Comparison of ENCODE assay signal across 25 cellular contexts in the genomic region with DNA sequence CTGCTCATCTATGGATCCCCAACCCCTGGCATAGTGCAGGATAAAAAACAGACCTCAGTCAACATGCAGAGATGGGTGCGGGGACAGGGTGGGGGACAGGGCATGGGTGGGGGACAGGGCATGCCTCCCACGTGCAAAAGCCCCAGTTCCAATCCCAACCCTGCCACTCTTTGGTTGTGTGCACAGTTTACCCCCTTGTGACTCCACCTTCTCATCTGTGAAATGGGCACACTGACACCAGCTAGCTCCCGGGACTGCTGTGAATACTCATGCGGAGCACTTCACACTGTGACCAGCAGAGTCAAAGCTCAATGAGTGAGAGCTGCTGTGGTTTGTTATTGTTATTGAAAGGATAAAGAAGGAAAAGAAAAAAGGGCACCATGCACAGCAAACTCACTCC.
A peak's percentile ranks its signal among the peaks of the same experiment; 100 is the strongest.
DNase-seq lines count a peak whose midpoint lies in the region; ATAC-seq, FAIRE-seq and TF ChIP-seq lines count a peak whose summit lies in the region.
"Had no signal": no experiment of that assay in that cellular context is flagged by ENCODE, and none has a peak within 500 bp of the region (broad histone marks: within the 10 kb centered on the region; RNA-seq: fewer than 3 reads in every experiment).

No MANE protein-coding gene starts in this region.

- H3K9ac ChIP-seq in HepG2 (ENCODE audit: insufficient read depth, low read depth, low read length): no peak overlapping the region
- H3K9ac ChIP-seq: BLaER1 treated with 17β-estradiol and CSF1 and Interleukin-3, amounts not matched to agents 10 nM and 100 nM had no signal

- DNase-seq in T-helper 1 cell: no peak
- DNase-seq in HepG2 (ENCODE audit: low spot score): no peak
- no peak for DNase-seq in right lobe of liver
- DNase-seq in activated naive CD8-positive, alpha-beta T cell treated with anti-CD3 and anti-CD28 coated beads for 36 hours: no peak
- DNase-seq in islet precursor cell: peak; percentile 26
- no peak for DNase-seq in sciatic nerve (ENCODE audit: low spot score)
- no peak for DNase-seq in AML-193 (lab: John Stamatoyannopoulos, UW)
- DNase-seq: ACHN; CD4-positive, alpha-beta memory T cell; DMS 273 treated with DMSO at 0.1 percent for 48 hours; DMS79 treated with DMSO at 0.1 percent for 48 hours; H7; MM.1S; NCI-H1048; NCI-H1417 treated with DMSO at 0.1 percent for 48 hours; NCI-H187; NCI-H2227 treated with DMSO at 0.1 percent for 48 hours; NCI-H510A; NCI-H774; NK-92 treated with Interleukin-12 subunit alpha and Interleukin-12 subunit beta, amount 100 ng/mL, for 24 hours had no signal

- peaks cover 59% of the 10 kb centered on the region for H3K4me1 Mint-ChIP-seq in T-helper 1 cell treated with Interleukin-12 subunit alpha and Interleukin-12 subunit beta and Interleukin-4 antibody, amounts not matched to agents 30 μg/mL and 1 μg/mL, for 36 hours (ENCODE audit: low read depth)
- peaks cover 54% of the 10 kb centered on the region for H3K4me1 Mint-ChIP-seq in activated naive CD8-positive, alpha-beta T cell treated with anti-CD3 and anti-CD28 coated beads for 36 hours

- H3K4me3 ChIP-seq in HepG2 (replicated peaks in 1 of 3; ENCODE audit: insufficient read depth in 1 of 3, low read depth in 2 of 3, low read length in 3 of 3) (no peak overlapping the region), right lobe of liver (no peak overlapping the region)
- H3K4me3 ChIP-seq: BLaER1 treated with 17β-estradiol and CSF1 and Interleukin-3, amounts not matched to agents 10 nM and 100 nM had no signal

- H3K4me2 ChIP-seq in HepG2 (ENCODE audit: low read depth, low read length): no peak overlapping the region
- H3K4me2 ChIP-seq: BLaER1 treated with 17β-estradiol and CSF1 and Interleukin-3, amounts not matched to agents 10 nM and 100 nM had no signal

- peaks cover 5% of the 10 kb centered on the region for H3K9me3 Mint-ChIP-seq in T-helper 1 cell treated with Interleukin-12 subunit alpha and Interleukin-12 subunit beta and Interleukin-4 antibody, amounts not matched to agents 30 μg/mL and 1 μg/mL, for 36 hours
- peaks cover 5% of the 10 kb centered on the region for H3K9me3 Mint-ChIP-seq in activated naive CD8-positive, alpha-beta T cell treated with anti-CD3 and anti-CD28 coated beads for 36 hours

- peaks cover 5 to 34% of the 10 kb centered on the region in 2 experiments; a peak in 4 of 5 replicates for H3K36me3 ChIP-seq in HepG2 (replicated peaks in 1 of 2; ENCODE audit: control insufficient read depth in 1 of 2, insufficient read depth in 2 of 2, low read length in 2 of 2)
- H3K36me3 ChIP-seq in right lobe of liver: peaks cover 0 to 21% (median 0%) of the 10 kb centered on the region in 4 donors

- in situ Hi-C loops in HepG2 (cut with HindIII; ENCODE audit: extremely low pct_ligation_motif_present, low pct_unique_long_range_greater_than_20kb): no loop called here

- ATAC-seq in HepG2: no peak
- no peak for ATAC-seq in right lobe of liver
- no peak for ATAC-seq in sciatic nerve

- CTCF ChIA-PET in HepG2 (lab: Yijun Ruan, JAX; ENCODE audit: low intra/inter-chr PET ratio, low total read pairs): no interaction called here

- TF ChIP-seq POLR2A in HepG2 (IDR thresholded peaks at IDR 0.05; ENCODE audit: insufficient read depth in 1 of 2, low read depth in 2 of 2, low read length in 2 of 2) (no peak), right lobe of liver (IDR thresholded peaks at IDR 0.05) (no peak)

- WGBS in HepG2 (ENCODE audit: low lambda C conversion rate): 97% methylated on average over 4 of the region's 4 CpGs
- WGBS in right lobe of liver (ENCODE audit: insufficient coverage, low coverage, low lambda C conversion rate, missing lambda C conversion rate): 90% methylated on average over 2 of the region's 4 CpGs

- H3K27me3 Mint-ChIP-seq in T-helper 1 cell treated with Interleukin-12 subunit alpha and Interleukin-12 subunit beta and Interleukin-4 antibody, amounts not matched to agents 30 μg/mL and 1 μg/mL, for 36 hours (ENCODE audit: low read depth): no peaks in the 10 kb centered on the region
- no peaks in the 10 kb centered on the region for H3K27me3 Mint-ChIP-seq in activated naive CD8-positive, alpha-beta T cell treated with anti-CD3 and anti-CD28 coated beads for 36 hours
- H3K27me3 Mint-ChIP-seq: CD4-positive, alpha-beta memory T cell had no signal

- no peak overlapping the region for H2AFZ ChIP-seq in HepG2 (ENCODE audit: low read length)

- no peaks in the 10 kb centered on the region for H4K20me1 ChIP-seq in HepG2 (ENCODE audit: insufficient read depth, low read length)
- H4K20me1 ChIP-seq: BLaER1 treated with 17β-estradiol and CSF1 and Interleukin-3, amounts not matched to agents 10 nM and 100 nM had no signal

- H3K4me1 ChIP-seq in HepG2 (ENCODE audit: insufficient read depth, low read length) (no peaks in the 10 kb centered on the region), right lobe of liver (no peaks in the 10 kb centered on the region)
- H3K4me1 ChIP-seq: BLaER1 treated with 17β-estradiol and CSF1 and Interleukin-3, amounts not matched to agents 10 nM and 100 nM; Caco-2 had no signal

- no peak overlapping the region for H3K27ac ChIP-seq in HepG2 (ENCODE audit: extremely low read length, insufficient read depth, low read length)
- H3K27ac ChIP-seq in right lobe of liver: no peak overlapping the region
- H3K27ac ChIP-seq: 22Rv1; BLaER1 treated with 17β-estradiol and CSF1 and Interleukin-3, amounts not matched to agents 10 nM and 100 nM; RWPE1 had no signal

- no peaks in the 10 kb centered on the region for H3K79me2 ChIP-seq in HepG2 (ENCODE audit: insufficient read depth, low read length)

- FAIRE-seq in HepG2 (lab: Jason Lieb, UNC): no peak

- no TSS peak for BruUV-seq in HepG2 (replicated peaks; lab: Mats Ljungman, UMichigan)

- H3K9me3 ChIP-seq in HepG2 (ENCODE audit: low read length) (no peaks in the 10 kb centered on the region), right lobe of liver (no peaks in the 10 kb centered on the region)
- H3K9me3 ChIP-seq: Caco-2 had no signal

- TF ChIP-seq EP300 in HepG2 (IDR thresholded peaks at IDR 0.05; ENCODE audit: low read depth in 2 of 2, low read length in 2 of 2) (no peak), HepG2 (CRISPR knock-in tag; IDR thresholded peaks at IDR 0.05; ENCODE audit: borderline replicate concordance) (no peak)

- no peak for TF ChIP-seq RAD21 in HepG2 (CRISPR knock-in tag; IDR thresholded peaks at IDR 0.05)

- H3K27me3 ChIP-seq in HepG2 (ENCODE audit: control insufficient read depth in 1 of 2, insufficient read depth in 2 of 2, low read length in 2 of 2) (no peaks in the 10 kb centered on the region), right lobe of liver (no peaks in the 10 kb centered on the region)
- H3K27me3 ChIP-seq: BLaER1 treated with 17β-estradiol and CSF1 and Interleukin-3, amounts not matched to agents 10 nM and 100 nM had no signal

- TF ChIP-seq CTCF in HepG2 (CRISPR knock-in tag; IDR thresholded peaks at IDR 0.05) (no peak), right lobe of liver (IDR thresholded peaks at IDR 0.05) (no peak)

- no peak overlapping the region for H3K4me3 Mint-ChIP-seq in T-helper 1 cell treated with Interleukin-12 subunit alpha and Interleukin-12 subunit beta and Interleukin-4 antibody, amounts not matched to agents 30 μg/mL and 1 μg/mL, for 36 hours
- H3K4me3 Mint-ChIP-seq in activated naive CD8-positive, alpha-beta T cell treated with anti-CD3 and anti-CD28 coated beads for 36 hours: no peak overlapping the region
- H3K4me3 Mint-ChIP-seq: CD4-positive, alpha-beta memory T cell had no signal

- H3K27ac Mint-ChIP-seq in T-helper 1 cell treated with Interleukin-12 subunit alpha and Interleukin-12 subunit beta and Interleukin-4 antibody, amounts not matched to agents 30 μg/mL and 1 μg/mL, for 36 hours: peak overlapping the region; percentile 26
- peak overlapping the region; percentile 38 for H3K27ac Mint-ChIP-seq in activated naive CD8-positive, alpha-beta T cell treated with anti-CD3 and anti-CD28 coated beads for 36 hours

- POLR2A ChIA-PET in HepG2 (lab: Yijun Ruan, JAX): no interaction called here

- H3K36me3 Mint-ChIP-seq in T-helper 1 cell treated with Interleukin-12 subunit alpha and Interleukin-12 subunit beta and Interleukin-4 antibody, amounts not matched to agents 30 μg/mL and 1 μg/mL, for 36 hours (ENCODE audit: low read depth): peaks cover 66% of the 10 kb centered on the region
- peaks cover 61% of the 10 kb centered on the region for H3K36me3 Mint-ChIP-seq in activated naive CD8-positive, alpha-beta T cell treated with anti-CD3 and anti-CD28 coated beads for 36 hours

- intact Hi-C loops in HepG2 (cut with micrococcal nuclease; ENCODE audit: unreplicated experiment) (no loop called here), right lobe of liver (cut with DNase I) (no loop called here), sciatic nerve (cut with DNase I) (no loop called here)

TF ChIP-seq in HepG2, 621 proteins besides CTCF, POLR2A, EP300 and RAD21 (continues in another document):
- TF ChIP-seq MEIS1 (CRISPR knock-in tag; IDR thresholded peaks at IDR 0.05; ENCODE audit: borderline replicate concordance) (no peak), ZNF629 (CRISPR knock-in tag; conservative IDR thresholded peaks at IDR 0.05) (peak; percentile 95)
- TF ChIP-seq, protein P1, sequence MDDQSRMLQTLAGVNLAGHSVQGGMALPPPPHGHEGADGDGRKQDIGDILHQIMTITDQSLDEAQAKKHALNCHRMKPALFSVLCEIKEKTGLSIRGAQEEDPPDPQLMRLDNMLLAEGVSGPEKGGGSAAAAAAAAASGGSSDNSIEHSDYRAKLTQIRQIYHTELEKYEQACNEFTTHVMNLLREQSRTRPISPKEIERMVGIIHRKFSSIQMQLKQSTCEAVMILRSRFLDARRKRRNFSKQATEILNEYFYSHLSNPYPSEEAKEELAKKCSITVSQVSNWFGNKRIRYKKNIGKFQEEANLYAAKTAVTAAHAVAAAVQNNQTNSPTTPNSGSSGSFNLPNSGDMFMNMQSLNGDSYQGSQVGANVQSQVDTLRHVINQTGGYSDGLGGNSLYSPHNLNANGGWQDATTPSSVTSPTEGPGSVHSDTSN (CRISPR knock-in tag; IDR thresholded peaks at IDR 0.05; ENCODE audit: borderline replicate concordance): no peak
